In the genomic region with DNA sequence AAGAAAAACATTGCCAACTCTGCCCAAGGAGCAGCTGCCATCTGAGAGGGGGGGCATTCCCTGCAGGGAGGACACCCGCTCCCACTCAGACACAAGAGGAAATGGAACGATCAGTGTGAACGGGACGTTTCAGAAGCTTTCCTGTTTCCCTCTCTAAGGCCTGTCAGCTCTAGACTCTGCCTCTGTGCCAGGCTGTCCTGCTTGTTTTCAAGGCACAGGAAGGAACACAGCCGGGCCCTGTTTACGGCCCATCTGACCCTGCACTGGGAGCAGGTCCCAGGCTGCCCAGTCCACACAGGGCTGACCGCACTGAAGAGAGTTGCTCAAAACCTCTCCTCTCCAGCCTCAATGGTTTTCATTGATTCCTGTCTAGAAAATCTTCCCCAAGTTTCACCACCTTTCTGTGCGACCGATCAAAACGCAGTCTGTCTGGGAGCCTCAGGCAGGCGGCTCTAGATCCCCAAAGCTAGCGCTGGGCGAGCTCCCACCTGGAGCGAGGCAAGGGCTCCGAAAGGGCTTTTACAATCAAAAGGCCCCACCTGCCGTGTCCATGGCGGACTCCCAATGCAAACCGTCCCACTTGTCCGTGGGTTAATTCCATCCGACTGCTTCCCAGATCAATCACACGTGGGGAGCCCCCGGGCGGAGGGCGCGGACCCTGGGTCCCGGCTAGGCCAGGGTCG, we compare ENCODE assay signal across 8 cellular contexts. TPM values are rescaled to one million over a fixed set of nuclear protein-coding genes. Genes with fewer than 3 reads are reported as not detected.
A peak's percentile ranks its signal among the peaks of the same experiment; 100 is the strongest.
DNase-seq lines count a peak whose midpoint lies in the region; ATAC-seq and TF ChIP-seq lines count a peak whose summit lies in the region.

No MANE protein-coding gene starts in this region.

- no peaks in the 10 kb centered on the region for H3K9me3 ChIP-seq in hepatocyte (ENCODE audit: low read depth)

- no peak for TF ChIP-seq CTCF in hepatocyte (IDR thresholded peaks at IDR 0.05; ENCODE audit: poor library complexity)
- no peak for TF ChIP-seq CTCF in retinal pigment epithelial cell (conservative IDR thresholded peaks at IDR 0.05; ENCODE audit: low read depth, low read length)

- 77% methylated on average over 22 of the region's 27 CpGs for WGBS in hepatocyte (ENCODE audit: low lambda C conversion rate, missing lambda C conversion rate)

- H3K27ac ChIP-seq in hepatocyte: peak overlapping the region; percentile 73

- H2AFZ ChIP-seq in hepatocyte: no peak overlapping the region

- peak overlapping the region; percentile 87 for H3K4me2 ChIP-seq in hepatocyte

- H3K36me3 Mint-ChIP-seq in activated T-cell treated with anti-CD3 and anti-CD28 coated beads, Interleukin-2, amount 50 U/mL, for 4 hours (ENCODE audit: insufficient read depth): no peaks in the 10 kb centered on the region
- no peaks in the 10 kb centered on the region for H3K36me3 Mint-ChIP-seq in activated naive CD8-positive, alpha-beta T cell treated with anti-CD3 and anti-CD28 coated beads, Interleukin-2, amount 10 ng/mL, durations not matched to agents 7 days and 5 days

- H3K9me3 Mint-ChIP-seq in activated T-cell treated with anti-CD3 and anti-CD28 coated beads, Interleukin-2, amount 50 U/mL, for 4 hours: no peaks in the 10 kb centered on the region
- no peaks in the 10 kb centered on the region for H3K9me3 Mint-ChIP-seq in activated naive CD8-positive, alpha-beta T cell treated with anti-CD3 and anti-CD28 coated beads, Interleukin-2, amount 10 ng/mL, durations not matched to agents 7 days and 5 days

- no peaks in the 10 kb centered on the region for H3K27me3 Mint-ChIP-seq in activated T-cell treated with anti-CD3 and anti-CD28 coated beads, Interleukin-2, amount 50 U/mL, for 4 hours (ENCODE audit: low read depth)
- no peaks in the 10 kb centered on the region for H3K27me3 Mint-ChIP-seq in activated naive CD8-positive, alpha-beta T cell treated with anti-CD3 and anti-CD28 coated beads, Interleukin-2, amount 10 ng/mL, durations not matched to agents 7 days and 5 days

- peaks cover 57% of the 10 kb centered on the region for H3K79me2 ChIP-seq in hepatocyte

- H3K4me3 ChIP-seq in hepatocyte (peak overlapping the region; percentile 93), retinal pigment epithelial cell (ENCODE audit: low read length) (peak overlapping the region; percentile 67)

- peaks cover 45% of the 10 kb centered on the region for H3K4me1 ChIP-seq in hepatocyte (ENCODE audit: insufficient read depth)

- no peaks in the 10 kb centered on the region for H3K27me3 ChIP-seq in hepatocyte

- H3K36me3 ChIP-seq in hepatocyte (replicated peaks; ENCODE audit: insufficient read depth, low read depth): no peaks in the 10 kb centered on the region

- ATAC-seq in activated T-cell treated with anti-CD3 and anti-CD28 coated beads, Interleukin-2, amount 50 U/mL, for 4 hours: no peak
- no peak for ATAC-seq in activated naive CD8-positive, alpha-beta T cell treated with anti-CD3 and anti-CD28 coated beads, Interleukin-2, amount 10 ng/mL, durations not matched to agents 7 days and 5 days (ENCODE audit: low read depth)

- no peaks in the 10 kb centered on the region for H3K9me2 ChIP-seq in hepatocyte (replicated peaks; ENCODE audit: insufficient read depth)

- H3K4me3 Mint-ChIP-seq in activated T-cell treated with anti-CD3 and anti-CD28 coated beads, Interleukin-2, amount 50 U/mL, for 4 hours: peak overlapping the region; percentile 87
- H3K4me3 Mint-ChIP-seq in activated naive CD8-positive, alpha-beta T cell treated with anti-CD3 and anti-CD28 coated beads, Interleukin-2, amount 10 ng/mL, durations not matched to agents 7 days and 5 days: peak overlapping the region; percentile 75

- POLR2A ChIA-PET in activated naive CD8-positive, alpha-beta T cell treated with anti-CD3 and anti-CD28 coated beads, Interleukin-2, amount 10 ng/mL, durations not matched to agents 7 days and 5 days (lab: Charles Lee): interaction anchor here (0.7 to 2.3 kb wide), 10 partner anchors 11 to 434 kb away, joined by 3 to 14 read pairs (median 5); a partner anchor contains a TSS

- H3K4me1 Mint-ChIP-seq in activated T-cell treated with anti-CD3 and anti-CD28 coated beads, Interleukin-2, amount 50 U/mL, for 4 hours (ENCODE audit: low read depth): peaks cover 46% of the 10 kb centered on the region
- peaks cover 35% of the 10 kb centered on the region for H3K4me1 Mint-ChIP-seq in activated naive CD8-positive, alpha-beta T cell treated with anti-CD3 and anti-CD28 coated beads, Interleukin-2, amount 10 ng/mL, durations not matched to agents 7 days and 5 days

- H4K20me1 ChIP-seq in hepatocyte (ENCODE audit: insufficient read depth, poor library complexity, severe bottlenecking): peaks cover 15% of the 10 kb centered on the region

- DNase-seq in activated T-cell treated with anti-CD3 and anti-CD28 coated beads, Interleukin-2, amount 50 U/mL, for 4 hours: no peak
- DNase-seq in activated T-cell treated with anti-CD3 and anti-CD28 coated beads, Interleukin-2, amount 50 U/mL, for 1 hour: no peak
- DNase-seq in activated naive CD8-positive, alpha-beta T cell treated with anti-CD3 and anti-CD28 coated beads, Interleukin-2, amount 10 ng/mL, durations not matched to agents 7 days and 5 days: peak; percentile 39
- DNase-seq in hepatocyte (ENCODE audit: low spot score) (no peak), retinal pigment epithelial cell (ENCODE audit: low read depth) (no peak), NCI-H345 treated with DMSO at 0.1 percent for 48 hours (lab: John Stamatoyannopoulos, UW; ENCODE audit: unreplicated experiment) (no peak), iPS-NIHi11 (ENCODE audit: low spot score) (no peak)
- DNase-seq in effector CD8-positive, alpha-beta T cell (lab: John Stamatoyannopoulos, UW): no peak

- peak overlapping the region; percentile 76 for H3K27ac Mint-ChIP-seq in activated naive CD8-positive, alpha-beta T cell treated with anti-CD3 and anti-CD28 coated beads, Interleukin-2, amount 10 ng/mL, durations not matched to agents 7 days and 5 days

RNA-seq across cellular contexts. Expression of a gene that starts 1.5 kb away (rescaled TPM):
- total RNA-seq in activated T-cell treated with anti-CD3 and anti-CD28 coated beads, Interleukin-2, amount 50 U/mL, for 4 hours: 100 to 1,000 TPM; 116 to 171 (median 139) TPM
- total RNA-seq in activated naive CD8-positive, alpha-beta T cell treated with anti-CD3 and anti-CD28 coated beads, Interleukin-2, amount 10 ng/mL, durations not matched to agents 7 days and 5 days: 100 to 1,000 TPM; 206 to 220 TPM
- total RNA-seq in hepatocyte: 47.0 and 77.0 TPM in 2 replicates
- 70.6 and 87.9 TPM in 2 replicates for polyA plus RNA-seq in hepatocyte

RNA-seq across cellular contexts. Expression of a gene that starts 20.1 kb away (rescaled TPM):
- total RNA-seq in activated T-cell treated with anti-CD3 and anti-CD28 coated beads, Interleukin-2, amount 50 U/mL, for 4 hours: 10 to 100 TPM; 81.0 to 96.4 (median 87.2) TPM
- total RNA-seq in activated naive CD8-positive, alpha-beta T cell treated with anti-CD3 and anti-CD28 coated beads, Interleukin-2, amount 10 ng/mL, durations not matched to agents 7 days and 5 days: 100 to 1,000 TPM; 135 to 140 TPM
- total RNA-seq in hepatocyte: 5.2 and 6.9 TPM in 2 replicates
- polyA plus RNA-seq in hepatocyte: 5.1 and 6.8 TPM in 2 replicates

RNA-seq across cellular contexts. Expression of a gene that starts 28.2 kb away (rescaled TPM):
- total RNA-seq in activated T-cell treated with anti-CD3 and anti-CD28 coated beads, Interleukin-2, amount 50 U/mL, for 4 hours: 100 to 1,000 TPM; 534 to 566 (median 566) TPM
- 100 to 1,000 TPM; 124 to 139 TPM for total RNA-seq in activated naive CD8-positive, alpha-beta T cell treated with anti-CD3 and anti-CD28 coated beads, Interleukin-2, amount 10 ng/mL, durations not matched to agents 7 days and 5 days
- total RNA-seq in hepatocyte: 101 and 119 TPM in 2 replicates
- 237 and 273 TPM in 2 replicates for polyA plus RNA-seq in hepatocyte

Comparison
In these comparisons a context has a peak if more than half of its experiments do, and no peak if none do; other contexts are left out.
1. RNA of a gene that starts 20.1 kb away (total RNA-seq): 135 to 140 TPM in activated naive CD8-positive, alpha-beta T cell treated with anti-CD3 and anti-CD28 coated beads, Interleukin-2, amount 10 ng/mL, durations not matched to agents 7 days and 5 days and 81.0 to 96.4 TPM in activated T-cell treated with anti-CD3 and anti-CD28 coated beads, Interleukin-2, amount 50 U/mL, for 4 hours; 5.2 to 6.9 TPM in hepatocyte; every median in the first group is over 10 times any median in the second.